Comparison of ENCODE assay signal across 10 cellular contexts in genomic region chr13:89740994-89741678, GRCh38.
"Had no signal": no experiment of that assay in that cellular context is flagged by ENCODE, and none has a peak within 500 bp of the region (broad histone marks: within the 10 kb centered on the region; RNA-seq: fewer than 3 reads in every experiment).

No MANE protein-coding gene starts in this region.

- H3K27ac ChIP-seq: thyroid gland, vagina had no signal

- DNase-seq: activated CD4-positive, alpha-beta T cell treated with anti-CD3 and anti-CD28 coated beads for 1 hour; activated CD4-positive, alpha-beta T cell treated with anti-CD3 and anti-CD28 coated beads, Interleukin-2, amount 50 U/mL, for 4 hours; activated naive CD4-positive, alpha-beta T cell treated with anti-CD3 and anti-CD28 coated beads, Interleukin-2, amount 10 ng/mL, durations not matched to agents 7 days and 5 days; hippocampal formation; nephron progenitor cell; stimulated activated CD4-positive, alpha-beta T cell treated with anti-CD3 and anti-CD28 coated beads, Interleukin-12 subunit alpha, Interleukin-12 subunit beta, amount 100 ng/mL, for 4 hours; T-helper 1 cell; thyroid gland had no signal

- H3K27me3 ChIP-seq: thyroid gland, vagina had no signal

- H3K36me3 ChIP-seq: thyroid gland, vagina had no signal

- ATAC-seq: stimulated activated effector memory CD8-positive, alpha-beta T cell treated with anti-CD3 and anti-CD28 coated beads, Interleukin-12 subunit alpha, Interleukin-12 subunit beta, amount 100 ng/mL, for 72 hours had no signal

- H3K9me3 ChIP-seq: thyroid gland, vagina had no signal

- H3K4me3 ChIP-seq: thyroid gland, vagina had no signal

- H3K4me1 ChIP-seq: thyroid gland, vagina had no signal
